In the genomic region with DNA sequence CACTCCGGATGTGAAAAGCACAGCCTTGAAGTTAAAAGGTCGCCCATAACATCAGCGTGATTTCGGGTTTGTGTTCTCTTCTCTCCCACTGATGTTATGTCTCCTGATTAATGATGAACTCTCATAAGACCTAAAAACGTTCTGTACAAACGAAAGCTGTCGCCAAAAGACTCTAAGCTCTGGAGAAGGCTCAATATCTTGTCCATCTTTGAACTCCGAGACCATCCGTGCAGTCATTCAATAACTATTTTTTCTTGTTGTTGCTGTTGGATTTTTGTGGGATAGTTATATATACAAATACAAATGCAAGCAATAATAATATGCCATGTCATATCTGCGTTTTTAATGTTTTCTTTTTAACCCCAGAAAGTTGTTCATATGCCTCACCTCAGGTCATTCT, we compare ENCODE assay signal across 1 cellular context.
TF ChIP-seq lines count a peak whose summit lies in the region.

No MANE protein-coding gene starts in this region.

TF ChIP-seq in IMR-90, 13 proteins besides CTCF, POLR2A, EP300 and RAD21:
- no peak for TF ChIP-seq RFX5 (IDR thresholded peaks at IDR 0.05; ENCODE audit: low read depth, low read length)
- TF ChIP-seq CHD1 (IDR thresholded peaks at IDR 0.05; ENCODE audit: low read depth, low read length) = no peak
- TF ChIP-seq NFE2L2 (IDR thresholded peaks at IDR 0.05; ENCODE audit: low read depth, low read length) = peak; percentile 44; the same call in 1 of the 2 replicates
